In the genomic region with DNA sequence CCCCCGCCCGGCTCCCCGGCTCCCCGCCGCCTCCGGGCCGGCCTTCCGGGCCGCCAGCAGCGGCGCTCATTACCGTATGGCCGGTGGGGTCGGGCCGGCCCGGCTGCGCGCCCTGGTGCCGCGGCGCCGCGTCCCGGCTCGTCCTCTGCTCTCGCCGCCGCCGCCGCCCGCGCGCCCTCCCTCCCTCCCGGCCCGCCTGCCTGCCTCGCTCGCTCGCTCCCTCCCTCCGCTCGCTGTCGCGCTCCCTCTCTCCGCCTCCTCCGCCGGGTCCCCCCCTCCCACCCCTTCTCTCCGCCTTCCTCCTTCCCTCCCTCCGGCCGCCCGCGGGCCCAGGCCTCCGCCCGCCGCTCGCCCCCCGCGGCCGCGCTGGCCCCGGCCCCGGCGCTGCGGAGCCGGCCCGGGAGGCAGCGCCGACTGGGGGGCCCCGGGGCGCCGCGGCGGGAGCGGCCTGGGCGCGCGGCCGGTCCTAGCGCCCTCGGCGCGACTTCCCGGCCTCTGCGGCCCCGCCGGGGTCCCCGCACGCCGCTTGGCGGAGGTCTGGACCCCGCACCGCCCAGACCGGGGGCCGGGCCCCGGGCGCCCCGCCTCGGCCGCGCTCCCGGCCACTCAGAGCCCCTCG, we compare ENCODE assay signal across 8 cellular contexts. TPM values are rescaled to one million over a fixed set of nuclear protein-coding genes. Genes with fewer than 3 reads are reported as not detected.
A peak's percentile ranks its signal among the peaks of the same experiment; 100 is the strongest.
DNase-seq lines count a peak whose midpoint lies in the region; ATAC-seq, FAIRE-seq and TF ChIP-seq lines count a peak whose summit lies in the region.

A gene (minus strand): TSS at position 173 of the 619 bp plus-strand sequence. CDS start 27,941 bp downstream, outside the sequence.

- H3K27me3 ChIP-seq in SU-DHL-6 (ENCODE audit: low read length) (no peaks in the 10 kb centered on the region), parathyroid adenoma (ENCODE audit: control insufficient read depth, insufficient read depth, low read length) (no peaks in the 10 kb centered on the region)

- H3F3A ChIP-seq in SU-DHL-6 (ENCODE audit: insufficient read depth), result no peaks in the 10 kb centered on the region

- H3K9me2 ChIP-seq in SU-DHL-6 (replicated peaks; ENCODE audit: insufficient read depth, low read length), result no peaks in the 10 kb centered on the region

- peak; percentile 35 for ATAC-seq in GM21529 (IDR thresholded peaks at IDR 0.05; ENCODE audit: unreplicated experiment)
- ATAC-seq in left cardiac atrium, result peak; percentile 27 to 33

- H3K4me2 ChIP-seq in SU-DHL-6 (ENCODE audit: low read depth, low read length, poor library complexity, severe bottlenecking) (peak within 1 kb of the TSS; percentile 70), parathyroid adenoma (ENCODE audit: low read length) (peak within 1 kb of the TSS; percentile 74)

- no peaks in the 10 kb centered on the region for H3K36me3 ChIP-seq in SU-DHL-6 (ENCODE audit: low read length)
- no peaks in the 10 kb centered on the region for H3K36me3 ChIP-seq in parathyroid adenoma (ENCODE audit: control insufficient read depth, insufficient read depth, low read length)

- no peaks in the 10 kb centered on the region for H3K4me1 ChIP-seq in parathyroid adenoma

- no peaks in the 10 kb centered on the region; the same call in 1 of the 2 replicates for H4K20me1 ChIP-seq in SU-DHL-6 (ENCODE audit: low read depth, low read length)

- peak within 1 kb of the TSS; percentile 68 for H3K9ac ChIP-seq in SU-DHL-6 (ENCODE audit: low read length)
- no peak within 1 kb of the TSS for H3K9ac ChIP-seq in parathyroid adenoma

- peak; percentile 49 for DNase-seq in DMS79 treated with DMSO at 0.1 percent for 48 hours (lab: John Stamatoyannopoulos, UW)
- DNase-seq in HuH-7.5 (ENCODE audit: low spot score), result peak; percentile 64
- peak; percentile 76 for DNase-seq in left cardiac atrium
- DNase-seq in RCC 7860 (ENCODE audit: low spot score), result no peak

- H3K27ac ChIP-seq in SU-DHL-6 (ENCODE audit: low read depth, low read length) (no peak within 1 kb of the TSS), angular gyrus (ENCODE audit: low read depth, low read length) (peak within 1 kb of the TSS; percentile 88), parathyroid adenoma (peak within 1 kb of the TSS; percentile 22)

- no peaks in the 10 kb centered on the region; the same call in 1 of the 2 replicates for H3K79me2 ChIP-seq in SU-DHL-6 (ENCODE audit: insufficient read depth, low read length)
- no peaks in the 10 kb centered on the region for H3K79me2 ChIP-seq in parathyroid adenoma

- TF ChIP-seq CTCF in SU-DHL-6 (IDR thresholded peaks at IDR 0.05; ENCODE audit: insufficient read depth, low read length, poor library complexity, severe bottlenecking), result no peak
- TF ChIP-seq CTCF in parathyroid adenoma (IDR thresholded peaks at IDR 0.05), result no peak

- no peak for FAIRE-seq in RCC 7860 (lab: Jason Lieb, UNC)

- H3K4me3 ChIP-seq in SU-DHL-6 (ENCODE audit: insufficient read depth, low read length, poor library complexity, severe bottlenecking) (peak within 1 kb of the TSS; percentile 85), parathyroid adenoma (ENCODE audit: low read depth, low read length) (peak within 1 kb of the TSS; percentile 33)

- no peak within 1 kb of the TSS for H2AFZ ChIP-seq in SU-DHL-6 (ENCODE audit: low read depth, low read length, severe bottlenecking)
- peak within 1 kb of the TSS; percentile 93 for H2AFZ ChIP-seq in parathyroid adenoma

- intact Hi-C loops in left cardiac atrium (cut with DNase I), result no loop called here

- no peaks in the 10 kb centered on the region for H3K9me3 ChIP-seq in SU-DHL-6 (ENCODE audit: insufficient read depth, low read length)
- H3K9me3 ChIP-seq in parathyroid adenoma (ENCODE audit: control insufficient read depth, low read length), result no peaks in the 10 kb centered on the region

RNA-seq across cellular contexts. Expression of the gene that starts here (rescaled TPM):
- total RNA-seq in left cardiac atrium, result 10 to 100 TPM; 18.4 to 19.1 TPM
